10 cellular contexts compared by ENCODE assay signal in genomic region chr19:43576479-43576878, GRCh38. TPM values are rescaled to one million over a fixed set of nuclear protein-coding genes. Genes with fewer than 3 reads are reported as not detected.
A peak's percentile ranks its signal among the peaks of the same experiment; 100 is the strongest.
DNase-seq lines count a peak whose midpoint lies in the region; ATAC-seq and TF ChIP-seq lines count a peak whose summit lies in the region.
"Had no signal": no experiment of that assay in that cellular context is flagged by ENCODE, and none has a peak within 500 bp of the region (broad histone marks: within the 10 kb centered on the region; RNA-seq: fewer than 3 reads in every experiment).

No MANE protein-coding gene starts in this region.

- H3K27ac ChIP-seq in BLaER1 (peak overlapping the region; percentile 30; the same call in 1 of the 2 replicates), DOHH2 (ENCODE audit: low read depth, low read length) (no peak overlapping the region), mesenchymal stem cell (ENCODE audit: low read length, poor library complexity, severe bottlenecking) (no peak overlapping the region), coronary artery (no peak overlapping the region)

- peak overlapping the region; percentile 19 for H2BK5ac ChIP-seq in mesenchymal stem cell (ENCODE audit: low read depth, low read length, poor library complexity, severe bottlenecking)

- H3K18ac ChIP-seq in mesenchymal stem cell (ENCODE audit: low read depth in 1 of 2, low read length in 2 of 2) = no peak overlapping the region

- no peak overlapping the region for H3K14ac ChIP-seq in mesenchymal stem cell (ENCODE audit: low read length in 2 of 2)

- H3K4me1 Mint-ChIP-seq in activated naive CD8-positive, alpha-beta T cell (ENCODE audit: low read depth) = peaks cover 42% of the 10 kb centered on the region

- H2BK120ac ChIP-seq in mesenchymal stem cell (ENCODE audit: low read depth, low read length) = peak overlapping the region; percentile 64

- H3K9me3 ChIP-seq in BLaER1 (no peaks in the 10 kb centered on the region), DOHH2 (ENCODE audit: control insufficient read depth, insufficient read depth, low read length) (no peaks in the 10 kb centered on the region), mesenchymal stem cell (ENCODE audit: control insufficient read depth, low read length) (no peaks in the 10 kb centered on the region)

- H3K23ac ChIP-seq in mesenchymal stem cell (ENCODE audit: low read length in 2 of 2) = no peak overlapping the region

- no peak overlapping the region for H3K27ac Mint-ChIP-seq in activated naive CD8-positive, alpha-beta T cell

- no peak overlapping the region for H3K4me3 ChIP-seq in BLaER1
- H3K4me3 ChIP-seq in DOHH2 (ENCODE audit: low read length) = no peak overlapping the region
- H3K4me3 ChIP-seq in mesenchymal stem cell (ENCODE audit: insufficient read depth in 1 of 2, low read depth in 1 of 2, low read length in 2 of 2) = no peak overlapping the region
- H3K4me3 ChIP-seq in coronary artery = no peak overlapping the region

- H3K4ac ChIP-seq in mesenchymal stem cell (ENCODE audit: low read depth in 1 of 2, low read length in 2 of 2) = no peak overlapping the region

- no peaks in the 10 kb centered on the region for H3K9me2 ChIP-seq in DOHH2 (replicated peaks; ENCODE audit: control insufficient read depth, low read length)

- peak overlapping the region; percentile 52 for H4K91ac ChIP-seq in mesenchymal stem cell (ENCODE audit: low read length)

- peaks cover 24% of the 10 kb centered on the region for H3K79me1 ChIP-seq in mesenchymal stem cell (replicated peaks; ENCODE audit: low read length, poor library complexity, severe bottlenecking)

- 93% methylated on average over 9 of the region's 9 CpGs for WGBS in mesenchymal stem cell

- H3K27me3 Mint-ChIP-seq in activated naive CD8-positive, alpha-beta T cell = no peaks in the 10 kb centered on the region

- H4K20me1 ChIP-seq in BLaER1 (no peaks in the 10 kb centered on the region), DOHH2 (ENCODE audit: control insufficient read depth, insufficient read depth, low read depth, low read length) (no peaks in the 10 kb centered on the region)

- H3K4me3 Mint-ChIP-seq in activated naive CD8-positive, alpha-beta T cell = peak overlapping the region; percentile 93

- peak overlapping the region; percentile 69 for H2AK5ac ChIP-seq in mesenchymal stem cell (ENCODE audit: low read length, severe bottlenecking)

- no peaks in the 10 kb centered on the region for H3K36me3 Mint-ChIP-seq in activated naive CD8-positive, alpha-beta T cell

- TF ChIP-seq CTCF in DOHH2 (IDR thresholded peaks at IDR 0.05; ENCODE audit: low read depth, low read length, poor library complexity, severe bottlenecking) (no peak), coronary artery (IDR thresholded peaks at IDR 0.05) (no peak)

- H2BK12ac ChIP-seq in mesenchymal stem cell (ENCODE audit: low read length in 2 of 2) = peak overlapping the region in 1 of 2 experiments; percentile 71

- DNase-seq in mesenchymal stem cell (no peak), coronary artery (ENCODE audit: low spot score) (no peak), NCI-H187 (lab: John Stamatoyannopoulos, UW) (no peak), hippocampal formation (lab: John Stamatoyannopoulos, UW) (no peak)
- DNase-seq: activated CD8-positive, alpha-beta memory T cell treated with anti-CD3 and anti-CD28 coated beads, Interleukin-2, amount 50 U/mL, for 48 hours; cerebellar nuclear complex had no signal

- no peaks in the 10 kb centered on the region for H3K9me3 Mint-ChIP-seq in activated naive CD8-positive, alpha-beta T cell (ENCODE audit: low read depth)

- H3K4me1 ChIP-seq in BLaER1 = peaks cover 52% of the 10 kb centered on the region
- peaks cover 22% of the 10 kb centered on the region for H3K4me1 ChIP-seq in DOHH2 (ENCODE audit: control insufficient read depth, low read length)
- peaks cover 12% of the 10 kb centered on the region for H3K4me1 ChIP-seq in mesenchymal stem cell (ENCODE audit: control insufficient read depth, insufficient read depth, low read depth, low read length)

- H2BK15ac ChIP-seq in mesenchymal stem cell (ENCODE audit: low read depth, poor library complexity, severe bottlenecking) = no peak overlapping the region

- H3K36me3 ChIP-seq in BLaER1 (peaks cover 21% of the 10 kb centered on the region), DOHH2 (ENCODE audit: control insufficient read depth, low read length) (peaks cover 17% of the 10 kb centered on the region), mesenchymal stem cell (ENCODE audit: control insufficient read depth in 1 of 2, insufficient read depth in 2 of 2, low read depth in 1 of 2, low read length in 2 of 2) (peaks cover 0 to 20% of the 10 kb centered on the region in 2 experiments)

- no peaks in the 10 kb centered on the region; the same call in 1 of the 2 replicates for H3F3A ChIP-seq in DOHH2 (ENCODE audit: control insufficient read depth, insufficient read depth)

- H3K4me2 ChIP-seq in BLaER1 (peak overlapping the region; percentile 89; the same call in 1 of the 2 replicates), DOHH2 (ENCODE audit: low read length) (peak overlapping the region; percentile 59), mesenchymal stem cell (ENCODE audit: low read length, poor library complexity, severe bottlenecking) (no peak overlapping the region)

- H4K8ac ChIP-seq in mesenchymal stem cell (ENCODE audit: low read length) = peak overlapping the region; percentile 45

- H3K79me2 ChIP-seq in DOHH2 (ENCODE audit: control insufficient read depth, low read length) = peaks cover 22% of the 10 kb centered on the region

- no peaks in the 10 kb centered on the region for H3K27me3 ChIP-seq in BLaER1
- peaks cover 8% of the 10 kb centered on the region; the same call in 1 of the 2 replicates for H3K27me3 ChIP-seq in DOHH2 (ENCODE audit: control insufficient read depth, low read length)
- H3K27me3 ChIP-seq in mesenchymal stem cell (ENCODE audit: control insufficient read depth in 1 of 2, insufficient read depth in 1 of 2, low read length in 2 of 2) = no peaks in the 10 kb centered on the region

- ATAC-seq in HG02623 (IDR thresholded peaks at IDR 0.05; ENCODE audit: unreplicated experiment) = no peak

- no peak overlapping the region for H2AFZ ChIP-seq in mesenchymal stem cell (ENCODE audit: low read depth, low read length)

- H3K9ac ChIP-seq in BLaER1 = 0 out of 2 replicates have a peak overlapping the region, but pooled peaks have one; percentile 61
- no peak overlapping the region for H3K9ac ChIP-seq in mesenchymal stem cell (ENCODE audit: low read length)

RNA-seq across cellular contexts. Expression of gene PINLYP, which starts 0.9 kb away (rescaled TPM):
- 0.17 TPM for polyA plus RNA-seq in mesenchymal stem cell (2013, experiment 1 of 2)
- polyA plus RNA-seq in mesenchymal stem cell (2013, experiment 2 of 2) = 0.21 TPM

RNA-seq across cellular contexts. Expression of gene XRCC1, which starts 1.2 kb away (rescaled TPM):
- polyA plus RNA-seq in mesenchymal stem cell (2013, experiment 1 of 2) = 21.2 TPM
- 21.8 TPM for polyA plus RNA-seq in mesenchymal stem cell (2013, experiment 2 of 2)

RNA-seq across cellular contexts. Expression of gene IRGQ, which starts 19.5 kb away (rescaled TPM):
- 8.9 TPM for polyA plus RNA-seq in mesenchymal stem cell (2013, experiment 1 of 2)
- 8.8 TPM for polyA plus RNA-seq in mesenchymal stem cell (2013, experiment 2 of 2)

RNA-seq across cellular contexts. Expression of gene ZNF576, which starts 19.9 kb away (rescaled TPM):
- 14.6 TPM for polyA plus RNA-seq in mesenchymal stem cell (2013, experiment 1 of 2)
- 14.8 TPM for polyA plus RNA-seq in mesenchymal stem cell (2013, experiment 2 of 2)

RNA-seq across cellular contexts. Expression of gene SRRM5, which starts 35.4 kb away (rescaled TPM):
- polyA plus RNA-seq in mesenchymal stem cell (2013, experiment 1 of 2) = 0.12 TPM
- 0.07 TPM for polyA plus RNA-seq in mesenchymal stem cell (2013, experiment 2 of 2)
